Comparison of ENCODE assay signal across 1 cellular context in genomic region chr4:74446193-74446868, GRCh38.
TF ChIP-seq lines count a peak whose summit lies in the region.

No MANE protein-coding gene starts in this region.

TF ChIP-seq in HCT116, 20 proteins besides CTCF, POLR2A, EP300 and RAD21 (continued from another document):
- TF ChIP-seq, protein P1, sequence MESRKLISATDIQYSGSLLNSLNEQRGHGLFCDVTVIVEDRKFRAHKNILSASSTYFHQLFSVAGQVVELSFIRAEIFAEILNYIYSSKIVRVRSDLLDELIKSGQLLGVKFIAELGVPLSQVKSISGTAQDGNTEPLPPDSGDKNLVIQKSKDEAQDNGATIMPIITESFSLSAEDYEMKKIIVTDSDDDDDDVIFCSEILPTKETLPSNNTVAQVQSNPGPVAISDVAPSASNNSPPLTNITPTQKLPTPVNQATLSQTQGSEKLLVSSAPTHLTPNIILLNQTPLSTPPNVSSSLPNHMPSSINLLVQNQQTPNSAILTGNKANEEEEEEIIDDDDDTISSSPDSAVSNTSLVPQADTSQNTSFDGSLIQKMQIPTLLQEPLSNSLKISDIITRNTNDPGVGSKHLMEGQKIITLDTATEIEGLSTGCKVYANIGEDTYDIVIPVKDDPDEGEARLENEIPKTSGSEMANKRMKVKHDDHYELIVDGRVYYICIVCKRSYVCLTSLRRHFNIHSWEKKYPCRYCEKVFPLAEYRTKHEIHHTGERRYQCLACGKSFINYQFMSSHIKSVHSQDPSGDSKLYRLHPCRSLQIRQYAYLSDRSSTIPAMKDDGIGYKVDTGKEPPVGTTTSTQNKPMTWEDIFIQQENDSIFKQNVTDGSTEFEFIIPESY (IDR thresholded peaks at IDR 0.05; ENCODE audit: extremely low read depth, insufficient replicate concordance, low read length), result no peak
- peak; percentile 62 for TF ChIP-seq JUND (IDR thresholded peaks at IDR 0.05)
- TF ChIP-seq TCF7L2 (IDR thresholded peaks at IDR 0.05; ENCODE audit: borderline replicate concordance, extremely low read depth, insufficient read depth, insufficient read length), result no peak
- no peak for TF ChIP-seq REST (IDR thresholded peaks at IDR 0.05; ENCODE audit: low read depth)
- TF ChIP-seq ZNF274 (IDR thresholded peaks at IDR 0.05; ENCODE audit: low read depth, low read length), result no peak
- no peak for TF ChIP-seq EZH2phosphoT487 (IDR thresholded peaks at IDR 0.05; ENCODE audit: borderline replicate concordance)
- TF ChIP-seq EZH2 (IDR thresholded peaks at IDR 0.05), result no peak
- TF ChIP-seq YY1 (IDR thresholded peaks at IDR 0.05; ENCODE audit: extremely low read depth, insufficient replicate concordance, low read depth, low read length), result peak; percentile 62
